In genomic region chr1:215566556-215567490, GRCh38 we compare ENCODE assay signal across 8 cellular contexts. TPM values are rescaled to one million over a fixed set of nuclear protein-coding genes. Genes with fewer than 3 reads are reported as not detected.
A peak's percentile ranks its signal among the peaks of the same experiment; 100 is the strongest.
DNase-seq lines count a peak whose midpoint lies in the region; ATAC-seq and TF ChIP-seq lines count a peak whose summit lies in the region.

Gene KCTD3, plus strand, starts transcription at chr1:215567304. Its CDS starts 382 bp downstream, at chr1:215567686.

- peak; percentile 77 for ATAC-seq in GM18909 (IDR thresholded peaks at IDR 0.05; ENCODE audit: poor library complexity, unreplicated experiment)
- peak; percentile 71 for ATAC-seq in HG03108 (IDR thresholded peaks at IDR 0.05; ENCODE audit: unreplicated experiment)
- ATAC-seq in lower lobe of right lung, result peak; percentile 92 to 93

- H3K36me3 ChIP-seq in effector memory CD4-positive, alpha-beta T cell (ENCODE audit: control insufficient read depth, insufficient read depth, low read length), result no peaks in the 10 kb centered on the region
- no peaks in the 10 kb centered on the region for H3K36me3 ChIP-seq in lower lobe of right lung

- H3K4me3 ChIP-seq in effector memory CD4-positive, alpha-beta T cell (ENCODE audit: insufficient read depth, low read depth, low read length, poor library complexity, severe bottlenecking), result peak within 1 kb of the TSS; percentile 60
- H3K4me3 ChIP-seq in lower lobe of right lung, result peak within 1 kb of the TSS; percentile 81

- no peaks in the 10 kb centered on the region for H3K9me3 ChIP-seq in effector memory CD4-positive, alpha-beta T cell (ENCODE audit: control insufficient read depth, low read length)
- H3K9me3 ChIP-seq in lower lobe of right lung, result no peaks in the 10 kb centered on the region

- intact Hi-C loops in lower lobe of right lung (cut with DNase I), result no loop called here

- H3K27ac ChIP-seq in effector memory CD4-positive, alpha-beta T cell (ENCODE audit: insufficient read depth, low read length, poor library complexity, severe bottlenecking), result no peak within 1 kb of the TSS
- H3K27ac ChIP-seq in lower lobe of right lung, result peak within 1 kb of the TSS; percentile 88

- peaks cover 3% of the 10 kb centered on the region for H3K27me3 ChIP-seq in effector memory CD4-positive, alpha-beta T cell (replicated peaks; ENCODE audit: control insufficient read depth, insufficient read depth, low read length, poor library complexity, severe bottlenecking)
- no peaks in the 10 kb centered on the region for H3K27me3 ChIP-seq in lower lobe of right lung (ENCODE audit: low read depth)

- no peak for TF ChIP-seq CTCF in lower lobe of right lung (IDR thresholded peaks at IDR 0.05)

- peaks cover 3% of the 10 kb centered on the region for H3K4me1 ChIP-seq in effector memory CD4-positive, alpha-beta T cell (ENCODE audit: control insufficient read depth, insufficient read depth, low read length, poor library complexity, severe bottlenecking)
- H3K4me1 ChIP-seq in lower lobe of right lung, result peaks cover 35% of the 10 kb centered on the region

- DNase-seq in AG20443 (ENCODE audit: low spot score) (peak; percentile 88), NCI-H2196 treated with DMSO at 0.1 percent for 48 hours (lab: John Stamatoyannopoulos, UW; ENCODE audit: unreplicated experiment) (peak; percentile 53), lower lobe of right lung (peak; percentile 79)
- DNase-seq in activated CD4-positive, alpha-beta T cell treated with anti-CD3 and anti-CD28 coated beads for 1 hour, result peak; percentile 13
- no peak for DNase-seq in effector memory CD4-positive, alpha-beta T cell
- DNase-seq in stimulated activated CD4-positive, alpha-beta T cell treated with anti-CD3 and anti-CD28 coated beads, Interleukin-4, amount 100 ng/mL, for 4 hours, result peak; percentile 11 to 39

RNA-seq across cellular contexts. Expression of gene KCTD3, which starts in this region (rescaled TPM):
- 25.3 TPM for total RNA-seq in lower lobe of right lung

Comparison
In these comparisons a context has a peak if more than half of its experiments do, and no peak if none do; other contexts are left out.
1. DNase-seq: peak in AG20443 (single experiment), NCI-H2196 treated with DMSO at 0.1 percent for 48 hours (single experiment), activated CD4-positive, alpha-beta T cell treated with anti-CD3 and anti-CD28 coated beads for 1 hour (single experiment), lower lobe of right lung (single experiment) and stimulated activated CD4-positive, alpha-beta T cell treated with anti-CD3 and anti-CD28 coated beads, Interleukin-4, amount 100 ng/mL, for 4 hours (2 of 2); none in effector memory CD4-positive, alpha-beta T cell (0 of 3).
2. Peak in every context shown above with its lines, with median percentiles within 50 percentile points of each other: ATAC-seq.